9 cellular contexts compared by ENCODE assay signal in genomic region chr6:37860226-37860839, GRCh38. TPM values are rescaled to one million over a fixed set of nuclear protein-coding genes. Genes with fewer than 3 reads are reported as not detected.
DNase-seq lines count a peak whose midpoint lies in the region; ATAC-seq and TF ChIP-seq lines count a peak whose summit lies in the region.
"Had no signal": no experiment of that assay in that cellular context is flagged by ENCODE, and none has a peak within 500 bp of the region (broad histone marks: within the 10 kb centered on the region; RNA-seq: fewer than 3 reads in every experiment).

No MANE protein-coding gene starts in this region.

- H3K9me3 ChIP-seq in Karpas-422 (ENCODE audit: low read length) (no peaks in the 10 kb centered on the region), adrenal gland (replicated peaks in 1 of 3) (no peaks in the 10 kb centered on the region)

- H3K27me3 ChIP-seq in Karpas-422 (ENCODE audit: low read length), result no peaks in the 10 kb centered on the region
- H3K27me3 ChIP-seq in adrenal gland, result no peaks in the 10 kb centered on the region
- no peaks in the 10 kb centered on the region for H3K27me3 ChIP-seq in kidney epithelial cell (ENCODE audit: control insufficient read depth, insufficient read depth, low read length)

- intact Hi-C loops in adrenal gland (cut with DNase I), result no loop called here

- peak; percentile 33 for DNase-seq in NCI-H748 (lab: John Stamatoyannopoulos, UW; ENCODE audit: unreplicated experiment)
- no peak for DNase-seq in NCI-H748 treated with DMSO at 0.1 percent for 48 hours (lab: John Stamatoyannopoulos, UW)
- peak; percentile 51 for DNase-seq in Karpas-422
- DNase-seq in adrenal gland, result peak in 3 of 7 donors; percentile 26 to 65 (median 51)
- no peak for DNase-seq in kidney epithelial cell (ENCODE audit: low read depth)

- no peaks in the 10 kb centered on the region for H3K4me1 ChIP-seq in Karpas-422 (ENCODE audit: low read length)
- peaks cover 12 to 30% of the 10 kb centered on the region in 2 donors for H3K4me1 ChIP-seq in adrenal gland (replicated peaks in 1 of 2)

- TF ChIP-seq POLR2A in adrenal gland (IDR thresholded peaks at IDR 0.05), result no peak

- H3K9me2 ChIP-seq in Karpas-422 (replicated peaks; ENCODE audit: insufficient read depth, low read length), result no peaks in the 10 kb centered on the region

- ATAC-seq in HG03378 (IDR thresholded peaks at IDR 0.05; ENCODE audit: unreplicated experiment), result no peak
- ATAC-seq in HG02884 (IDR thresholded peaks at IDR 0.05; ENCODE audit: unreplicated experiment), result no peak
- no peak for ATAC-seq in HG03469 (IDR thresholded peaks at IDR 0.05; ENCODE audit: unreplicated experiment)

- TF ChIP-seq CTCF in adrenal gland (IDR thresholded peaks at IDR 0.05), result peak; percentile 40 to 61 (median 52)
- peak; percentile 62 for TF ChIP-seq CTCF in kidney epithelial cell (IDR thresholded peaks at IDR 0.05; ENCODE audit: insufficient read depth, low read length, poor library complexity, severe bottlenecking)

- H3K4me2 ChIP-seq in Karpas-422 (ENCODE audit: low read depth, low read length, poor library complexity, severe bottlenecking), result no peak overlapping the region

- H3K79me2 ChIP-seq in Karpas-422 (ENCODE audit: low read length), result no peaks in the 10 kb centered on the region

- H3K27ac ChIP-seq in Karpas-422 (ENCODE audit: low read length) (no peak overlapping the region), adrenal gland (no peak overlapping the region)
- H3K27ac ChIP-seq: skin epidermis had no signal

- no peak overlapping the region for H3K9ac ChIP-seq in Karpas-422 (ENCODE audit: low read length)

- H4K20me1 ChIP-seq in Karpas-422 (ENCODE audit: insufficient read depth, low read depth, low read length), result peaks cover 79% of the 10 kb centered on the region

- 64 to 82% (median 66%) methylated on average over 1 of the region's 1 CpG for WGBS in adrenal gland, 4 donors

- H3K36me3 ChIP-seq in Karpas-422 (ENCODE audit: insufficient read depth, low read length), result no peaks in the 10 kb centered on the region
- no peaks in the 10 kb centered on the region for H3K36me3 ChIP-seq in adrenal gland (replicated peaks in 1 of 2)
- H3K36me3 ChIP-seq in kidney epithelial cell (ENCODE audit: control insufficient read depth, insufficient read depth, low read length), result no peaks in the 10 kb centered on the region

- H2AFZ ChIP-seq in Karpas-422 (ENCODE audit: low read length), result no peak overlapping the region

- no peak overlapping the region for H3K4me3 ChIP-seq in Karpas-422 (ENCODE audit: low read length)
- no peak overlapping the region for H3K4me3 ChIP-seq in adrenal gland
- no peak overlapping the region for H3K4me3 ChIP-seq in kidney epithelial cell (ENCODE audit: low read depth, low read length)
- H3K4me3 ChIP-seq: skin epidermis had no signal

RNA-seq across cellular contexts. Expression of gene ZFAND3, which starts 40.8 kb away (rescaled TPM):
- total RNA-seq in Karpas-422 (2014; rRNA removed; shearing (Covaris generic); ENCODE audit: low replicate concordance), result 4.0 and 6.6 TPM in 2 replicates
- total RNA-seq in adrenal gland (100 to 1,000 TPM in 1 of 8 donors, 10 to 100 TPM in 7; 21.4 to 127 (median 62.2) TPM), kidney epithelial cell (49.4 TPM in 2 replicates)
- polyA plus RNA-seq in adrenal gland, result 100 to 1,000 TPM in 1 of 3 donors, 10 to 100 TPM in 2; 21.6 to 163 (median 28.4) TPM

Comparison
In these comparisons a context has a peak if more than half of its experiments do, and no peak if none do; other contexts are left out.
1. DNase-seq: peak in NCI-H748 (single experiment) and Karpas-422 (single experiment); none in NCI-H748 treated with DMSO at 0.1 percent for 48 hours (single experiment) and kidney epithelial cell (single experiment).